In the genomic region with DNA sequence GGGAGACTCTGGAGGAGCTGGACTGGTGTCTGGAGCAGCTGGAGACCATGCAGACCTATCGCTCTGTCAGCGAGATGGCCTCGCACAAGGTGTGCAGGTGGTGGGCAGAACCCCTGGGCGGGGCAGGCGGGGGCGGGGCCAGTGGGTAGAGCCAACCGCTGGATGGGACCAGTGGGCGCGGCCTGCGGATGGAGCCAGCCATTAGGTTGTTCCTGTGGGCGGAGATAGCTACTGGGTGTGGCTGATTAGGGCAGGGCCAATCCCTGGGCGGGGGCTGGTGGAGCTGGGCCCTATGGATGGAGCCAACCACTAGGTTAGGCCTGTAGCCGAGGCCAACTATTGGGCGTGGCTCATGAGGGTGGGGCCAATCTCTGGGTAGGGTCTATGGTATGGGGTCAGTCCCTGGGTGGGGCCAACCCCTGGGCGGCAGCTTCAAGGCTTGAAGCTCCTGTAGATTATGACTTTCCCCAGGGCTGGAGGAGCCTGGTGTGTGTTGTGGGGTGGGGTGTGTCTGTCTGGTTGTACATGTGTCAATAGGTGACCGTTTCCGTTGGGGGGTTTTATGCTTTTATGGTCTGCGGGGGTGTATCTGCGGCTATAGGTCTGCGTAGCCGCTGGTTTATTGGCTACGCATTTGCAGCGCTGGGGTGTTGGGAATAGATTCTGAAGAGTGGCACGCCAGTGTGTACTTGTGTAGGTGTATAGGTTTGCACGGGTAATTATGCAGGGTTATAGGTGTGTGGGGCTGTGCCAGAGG, we compare ENCODE assay signal across 1 cellular context.
TF ChIP-seq lines count a peak whose summit lies in the region.

No MANE protein-coding gene starts in this region.

TF ChIP-seq in K562, 482 proteins besides CTCF, POLR2A, EP300 and RAD21 (continued from another document and continues in another):
- TF ChIP-seq, protein P1, sequence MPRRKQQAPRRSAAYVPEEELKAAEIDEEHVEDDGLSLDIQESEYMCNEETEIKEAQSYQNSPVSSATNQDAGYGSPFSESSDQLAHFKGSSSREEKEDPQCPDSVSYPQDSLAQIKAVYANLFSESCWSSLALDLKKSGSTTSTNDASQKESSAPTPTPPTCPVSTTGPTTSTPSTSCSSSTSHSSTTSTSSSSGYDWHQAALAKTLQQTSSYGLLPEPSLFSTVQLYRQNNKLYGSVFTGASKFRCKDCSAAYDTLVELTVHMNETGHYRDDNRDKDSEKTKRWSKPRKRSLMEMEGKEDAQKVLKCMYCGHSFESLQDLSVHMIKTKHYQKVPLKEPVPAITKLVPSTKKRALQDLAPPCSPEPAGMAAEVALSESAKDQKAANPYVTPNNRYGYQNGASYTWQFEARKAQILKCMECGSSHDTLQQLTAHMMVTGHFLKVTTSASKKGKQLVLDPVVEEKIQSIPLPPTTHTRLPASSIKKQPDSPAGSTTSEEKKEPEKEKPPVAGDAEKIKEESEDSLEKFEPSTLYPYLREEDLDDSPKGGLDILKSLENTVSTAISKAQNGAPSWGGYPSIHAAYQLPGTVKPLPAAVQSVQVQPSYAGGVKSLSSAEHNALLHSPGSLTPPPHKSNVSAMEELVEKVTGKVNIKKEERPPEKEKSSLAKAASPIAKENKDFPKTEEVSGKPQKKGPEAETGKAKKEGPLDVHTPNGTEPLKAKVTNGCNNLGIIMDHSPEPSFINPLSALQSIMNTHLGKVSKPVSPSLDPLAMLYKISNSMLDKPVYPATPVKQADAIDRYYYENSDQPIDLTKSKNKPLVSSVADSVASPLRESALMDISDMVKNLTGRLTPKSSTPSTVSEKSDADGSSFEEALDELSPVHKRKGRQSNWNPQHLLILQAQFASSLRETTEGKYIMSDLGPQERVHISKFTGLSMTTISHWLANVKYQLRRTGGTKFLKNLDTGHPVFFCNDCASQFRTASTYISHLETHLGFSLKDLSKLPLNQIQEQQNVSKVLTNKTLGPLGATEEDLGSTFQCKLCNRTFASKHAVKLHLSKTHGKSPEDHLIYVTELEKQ (CRISPR knock-in tag; IDR thresholded peaks at IDR 0.05) = no peak
- TF ChIP-seq TAL1 (IDR thresholded peaks at IDR 0.05) (no peak), MYC (IDR thresholded peaks at IDR 0.05; ENCODE audit: low read depth, low read length) (no peak), MYC (CRISPR knock-in tag; IDR thresholded peaks at IDR 0.05; ENCODE audit: borderline replicate concordance, low read depth) (no peak), SMC3 (conservative IDR thresholded peaks at IDR 0.05; ENCODE audit: insufficient read depth, low read depth, low read length) (no peak), TRIM28 (IDR thresholded peaks at IDR 0.05) (no peak), HDGF (IDR thresholded peaks at IDR 0.05) (no peak; the same call in 1 of the 2 replicates), BCOR (IDR thresholded peaks at IDR 0.05) (no peak), ARHGAP35 (IDR thresholded peaks at IDR 0.05; ENCODE audit: partially characterized antibody) (no peak), OTX1 (CRISPR knock-in tag; IDR thresholded peaks at IDR 0.05) (no peak), FOS (IDR thresholded peaks at IDR 0.05; ENCODE audit: extremely low read depth, insufficient read length) (peak; percentile 44), GABPB1 (CRISPR knock-in tag; IDR thresholded peaks at IDR 0.05) (0 out of 2 replicates have a peak, but pooled peaks have one; percentile 29), KDM4B (IDR thresholded peaks at IDR 0.05; ENCODE audit: borderline replicate concordance in 2 of 2, low read depth in 1 of 2) (no peak), TFAM (CRISPR knock-in tag; conservative IDR thresholded peaks at IDR 0.05) (no peak), ZNF124 (CRISPR knock-in tag; IDR thresholded peaks at IDR 0.05) (no peak), KDM5B (IDR thresholded peaks at IDR 0.05; ENCODE audit: insufficient replicate concordance, low read depth, low read length) (no peak), HDAC1 (IDR thresholded peaks at IDR 0.05) (no peak; a peak in 1 of 4 replicates), TAF1 (IDR thresholded peaks at IDR 0.05; ENCODE audit: control insufficient read depth, extremely low read depth, insufficient read depth, low read length, severe bottlenecking) (no peak), PHTF2 (CRISPR knock-in tag; IDR thresholded peaks at IDR 0.05) (no peak), HEY1 (CRISPR knock-in tag; IDR thresholded peaks at IDR 0.05; ENCODE audit: borderline replicate concordance) (no peak), MCM3 (IDR thresholded peaks at IDR 0.05) (no peak), ESRRB (CRISPR knock-in tag; IDR thresholded peaks at IDR 0.05; ENCODE audit: borderline replicate concordance) (no peak), POLR3G (IDR thresholded peaks at IDR 0.05; ENCODE audit: extremely low read depth, insufficient read length, insufficient replicate concordance) (no peak), SMARCC2 (IDR thresholded peaks at IDR 0.05; ENCODE audit: low read depth) (no peak), ZNF3 (CRISPR knock-in tag; IDR thresholded peaks at IDR 0.05) (no peak)
- TF ChIP-seq, protein P2, sequence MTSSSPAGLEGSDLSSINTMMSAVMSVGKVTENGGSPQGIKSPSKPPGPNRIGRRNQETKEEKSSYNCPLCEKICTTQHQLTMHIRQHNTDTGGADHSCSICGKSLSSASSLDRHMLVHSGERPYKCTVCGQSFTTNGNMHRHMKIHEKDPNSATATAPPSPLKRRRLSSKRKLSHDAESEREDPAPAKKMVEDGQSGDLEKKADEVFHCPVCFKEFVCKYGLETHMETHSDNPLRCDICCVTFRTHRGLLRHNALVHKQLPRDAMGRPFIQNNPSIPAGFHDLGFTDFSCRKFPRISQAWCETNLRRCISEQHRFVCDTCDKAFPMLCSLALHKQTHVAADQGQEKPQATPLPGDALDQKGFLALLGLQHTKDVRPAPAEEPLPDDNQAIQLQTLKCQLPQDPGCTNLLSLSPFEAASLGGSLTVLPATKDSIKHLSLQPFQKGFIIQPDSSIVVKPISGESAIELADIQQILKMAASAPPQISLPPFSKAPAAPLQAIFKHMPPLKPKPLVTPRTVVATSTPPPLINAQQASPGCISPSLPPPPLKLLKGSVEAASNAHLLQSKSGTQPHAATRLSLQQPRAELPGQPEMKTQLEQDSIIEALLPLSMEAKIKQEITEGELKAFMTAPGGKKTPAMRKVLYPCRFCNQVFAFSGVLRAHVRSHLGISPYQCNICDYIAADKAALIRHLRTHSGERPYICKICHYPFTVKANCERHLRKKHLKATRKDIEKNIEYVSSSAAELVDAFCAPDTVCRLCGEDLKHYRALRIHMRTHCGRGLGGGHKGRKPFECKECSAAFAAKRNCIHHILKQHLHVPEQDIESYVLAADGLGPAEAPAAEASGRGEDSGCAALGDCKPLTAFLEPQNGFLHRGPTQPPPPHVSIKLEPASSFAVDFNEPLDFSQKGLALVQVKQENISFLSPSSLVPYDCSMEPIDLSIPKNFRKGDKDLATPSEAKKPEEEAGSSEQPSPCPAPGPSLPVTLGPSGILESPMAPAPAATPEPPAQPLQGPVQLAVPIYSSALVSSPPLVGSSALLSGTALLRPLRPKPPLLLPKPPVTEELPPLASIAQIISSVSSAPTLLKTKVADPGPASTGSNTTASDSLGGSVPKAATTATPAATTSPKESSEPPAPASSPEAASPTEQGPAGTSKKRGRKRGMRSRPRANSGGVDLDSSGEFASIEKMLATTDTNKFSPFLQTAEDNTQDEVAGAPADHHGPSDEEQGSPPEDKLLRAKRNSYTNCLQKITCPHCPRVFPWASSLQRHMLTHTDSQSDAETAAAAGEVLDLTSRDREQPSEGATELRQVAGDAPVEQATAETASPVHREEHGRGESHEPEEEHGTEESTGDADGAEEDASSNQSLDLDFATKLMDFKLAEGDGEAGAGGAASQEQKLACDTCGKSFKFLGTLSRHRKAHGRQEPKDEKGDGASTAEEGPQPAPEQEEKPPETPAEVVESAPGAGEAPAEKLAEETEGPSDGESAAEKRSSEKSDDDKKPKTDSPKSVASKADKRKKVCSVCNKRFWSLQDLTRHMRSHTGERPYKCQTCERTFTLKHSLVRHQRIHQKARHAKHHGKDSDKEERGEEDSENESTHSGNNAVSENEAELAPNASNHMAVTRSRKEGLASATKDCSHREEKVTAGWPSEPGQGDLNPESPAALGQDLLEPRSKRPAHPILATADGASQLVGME (CRISPR knock-in tag; IDR thresholded peaks at IDR 0.05) = no peak
- TF ChIP-seq, protein P3, sequence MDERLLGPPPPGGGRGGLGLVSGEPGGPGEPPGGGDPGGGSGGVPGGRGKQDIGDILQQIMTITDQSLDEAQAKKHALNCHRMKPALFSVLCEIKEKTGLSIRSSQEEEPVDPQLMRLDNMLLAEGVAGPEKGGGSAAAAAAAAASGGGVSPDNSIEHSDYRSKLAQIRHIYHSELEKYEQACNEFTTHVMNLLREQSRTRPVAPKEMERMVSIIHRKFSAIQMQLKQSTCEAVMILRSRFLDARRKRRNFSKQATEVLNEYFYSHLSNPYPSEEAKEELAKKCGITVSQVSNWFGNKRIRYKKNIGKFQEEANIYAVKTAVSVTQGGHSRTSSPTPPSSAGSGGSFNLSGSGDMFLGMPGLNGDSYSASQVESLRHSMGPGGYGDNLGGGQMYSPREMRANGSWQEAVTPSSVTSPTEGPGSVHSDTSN (CRISPR knock-in tag; IDR thresholded peaks at IDR 0.05; ENCODE audit: low read depth) = no peak
- TF ChIP-seq, protein P3 (tag; conservative IDR thresholded peaks at IDR 0.05; ENCODE audit: low read depth) = no peak
- TF ChIP-seq, protein P4, sequence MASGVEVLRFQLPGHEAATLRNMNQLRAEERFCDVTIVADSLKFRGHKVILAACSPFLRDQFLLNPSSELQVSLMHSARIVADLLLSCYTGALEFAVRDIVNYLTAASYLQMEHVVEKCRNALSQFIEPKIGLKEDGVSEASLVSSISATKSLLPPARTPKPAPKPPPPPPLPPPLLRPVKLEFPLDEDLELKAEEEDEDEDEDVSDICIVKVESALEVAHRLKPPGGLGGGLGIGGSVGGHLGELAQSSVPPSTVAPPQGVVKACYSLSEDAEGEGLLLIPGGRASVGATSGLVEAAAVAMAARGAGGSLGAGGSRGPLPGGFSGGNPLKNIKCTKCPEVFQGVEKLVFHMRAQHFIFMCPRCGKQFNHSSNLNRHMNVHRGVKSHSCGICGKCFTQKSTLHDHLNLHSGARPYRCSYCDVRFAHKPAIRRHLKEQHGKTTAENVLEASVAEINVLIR (CRISPR knock-in tag; IDR thresholded peaks at IDR 0.05) = no peak
- TF ChIP-seq, protein P5, sequence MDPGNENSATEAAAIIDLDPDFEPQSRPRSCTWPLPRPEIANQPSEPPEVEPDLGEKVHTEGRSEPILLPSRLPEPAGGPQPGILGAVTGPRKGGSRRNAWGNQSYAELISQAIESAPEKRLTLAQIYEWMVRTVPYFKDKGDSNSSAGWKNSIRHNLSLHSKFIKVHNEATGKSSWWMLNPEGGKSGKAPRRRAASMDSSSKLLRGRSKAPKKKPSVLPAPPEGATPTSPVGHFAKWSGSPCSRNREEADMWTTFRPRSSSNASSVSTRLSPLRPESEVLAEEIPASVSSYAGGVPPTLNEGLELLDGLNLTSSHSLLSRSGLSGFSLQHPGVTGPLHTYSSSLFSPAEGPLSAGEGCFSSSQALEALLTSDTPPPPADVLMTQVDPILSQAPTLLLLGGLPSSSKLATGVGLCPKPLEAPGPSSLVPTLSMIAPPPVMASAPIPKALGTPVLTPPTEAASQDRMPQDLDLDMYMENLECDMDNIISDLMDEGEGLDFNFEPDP (CRISPR knock-in tag; IDR thresholded peaks at IDR 0.05) = no peak
- TF ChIP-seq, protein P6, sequence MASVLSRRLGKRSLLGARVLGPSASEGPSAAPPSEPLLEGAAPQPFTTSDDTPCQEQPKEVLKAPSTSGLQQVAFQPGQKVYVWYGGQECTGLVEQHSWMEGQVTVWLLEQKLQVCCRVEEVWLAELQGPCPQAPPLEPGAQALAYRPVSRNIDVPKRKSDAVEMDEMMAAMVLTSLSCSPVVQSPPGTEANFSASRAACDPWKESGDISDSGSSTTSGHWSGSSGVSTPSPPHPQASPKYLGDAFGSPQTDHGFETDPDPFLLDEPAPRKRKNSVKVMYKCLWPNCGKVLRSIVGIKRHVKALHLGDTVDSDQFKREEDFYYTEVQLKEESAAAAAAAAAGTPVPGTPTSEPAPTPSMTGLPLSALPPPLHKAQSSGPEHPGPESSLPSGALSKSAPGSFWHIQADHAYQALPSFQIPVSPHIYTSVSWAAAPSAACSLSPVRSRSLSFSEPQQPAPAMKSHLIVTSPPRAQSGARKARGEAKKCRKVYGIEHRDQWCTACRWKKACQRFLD (CRISPR knock-in tag; IDR thresholded peaks at IDR 0.05) = no peak
- TF ChIP-seq, protein P7, sequence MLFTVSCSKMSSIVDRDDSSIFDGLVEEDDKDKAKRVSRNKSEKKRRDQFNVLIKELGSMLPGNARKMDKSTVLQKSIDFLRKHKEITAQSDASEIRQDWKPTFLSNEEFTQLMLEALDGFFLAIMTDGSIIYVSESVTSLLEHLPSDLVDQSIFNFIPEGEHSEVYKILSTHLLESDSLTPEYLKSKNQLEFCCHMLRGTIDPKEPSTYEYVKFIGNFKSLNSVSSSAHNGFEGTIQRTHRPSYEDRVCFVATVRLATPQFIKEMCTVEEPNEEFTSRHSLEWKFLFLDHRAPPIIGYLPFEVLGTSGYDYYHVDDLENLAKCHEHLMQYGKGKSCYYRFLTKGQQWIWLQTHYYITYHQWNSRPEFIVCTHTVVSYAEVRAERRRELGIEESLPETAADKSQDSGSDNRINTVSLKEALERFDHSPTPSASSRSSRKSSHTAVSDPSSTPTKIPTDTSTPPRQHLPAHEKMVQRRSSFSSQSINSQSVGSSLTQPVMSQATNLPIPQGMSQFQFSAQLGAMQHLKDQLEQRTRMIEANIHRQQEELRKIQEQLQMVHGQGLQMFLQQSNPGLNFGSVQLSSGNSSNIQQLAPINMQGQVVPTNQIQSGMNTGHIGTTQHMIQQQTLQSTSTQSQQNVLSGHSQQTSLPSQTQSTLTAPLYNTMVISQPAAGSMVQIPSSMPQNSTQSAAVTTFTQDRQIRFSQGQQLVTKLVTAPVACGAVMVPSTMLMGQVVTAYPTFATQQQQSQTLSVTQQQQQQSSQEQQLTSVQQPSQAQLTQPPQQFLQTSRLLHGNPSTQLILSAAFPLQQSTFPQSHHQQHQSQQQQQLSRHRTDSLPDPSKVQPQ (CRISPR knock-in tag; IDR thresholded peaks at IDR 0.05; ENCODE audit: borderline replicate concordance) = no peak
- TF ChIP-seq, protein P8, sequence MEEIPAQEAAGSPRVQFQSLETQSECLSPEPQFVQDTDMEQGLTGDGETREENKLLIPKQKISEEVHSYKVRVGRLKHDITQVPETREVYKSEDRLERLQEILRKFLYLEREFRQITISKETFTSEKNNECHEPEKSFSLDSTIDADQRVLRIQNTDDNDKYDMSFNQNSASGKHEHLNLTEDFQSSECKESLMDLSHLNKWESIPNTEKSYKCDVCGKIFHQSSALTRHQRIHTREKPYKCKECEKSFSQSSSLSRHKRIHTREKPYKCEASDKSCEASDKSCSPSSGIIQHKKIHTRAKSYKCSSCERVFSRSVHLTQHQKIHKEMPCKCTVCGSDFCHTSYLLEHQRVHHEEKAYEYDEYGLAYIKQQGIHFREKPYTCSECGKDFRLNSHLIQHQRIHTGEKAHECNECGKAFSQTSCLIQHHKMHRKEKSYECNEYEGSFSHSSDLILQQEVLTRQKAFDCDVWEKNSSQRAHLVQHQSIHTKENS (CRISPR knock-in tag; IDR thresholded peaks at IDR 0.05) = no peak
- TF ChIP-seq, protein P9, sequence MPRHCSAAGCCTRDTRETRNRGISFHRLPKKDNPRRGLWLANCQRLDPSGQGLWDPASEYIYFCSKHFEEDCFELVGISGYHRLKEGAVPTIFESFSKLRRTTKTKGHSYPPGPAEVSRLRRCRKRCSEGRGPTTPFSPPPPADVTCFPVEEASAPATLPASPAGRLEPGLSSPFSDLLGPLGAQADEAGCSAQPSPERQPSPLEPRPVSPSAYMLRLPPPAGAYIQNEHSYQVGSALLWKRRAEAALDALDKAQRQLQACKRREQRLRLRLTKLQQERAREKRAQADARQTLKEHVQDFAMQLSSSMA (CRISPR knock-in tag; IDR thresholded peaks at IDR 0.05) = no peak
